8 cellular contexts compared by ENCODE assay signal in the genomic region with DNA sequence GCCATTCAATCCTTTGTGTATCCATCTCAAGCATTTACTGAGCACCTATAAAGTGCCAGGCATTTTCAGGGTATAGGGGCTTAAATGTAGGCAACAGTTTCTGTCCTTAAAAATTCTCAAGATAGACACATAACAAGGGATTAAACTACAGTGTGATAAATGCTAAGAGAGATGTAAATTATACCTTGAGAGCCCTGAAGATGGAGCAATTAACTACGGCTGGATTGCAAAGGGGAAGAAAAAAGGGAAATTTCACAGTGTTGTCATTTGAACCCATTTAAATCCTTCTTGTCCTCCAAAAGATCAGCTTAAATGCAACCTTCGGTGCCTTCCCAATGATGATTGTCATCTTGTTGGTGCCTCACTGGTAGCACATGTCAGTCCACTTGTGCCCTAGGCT. TPM values are rescaled to one million over a fixed set of nuclear protein-coding genes. Genes with fewer than 3 reads are reported as not detected.
DNase-seq lines count a peak whose midpoint lies in the region; ATAC-seq and TF ChIP-seq lines count a peak whose summit lies in the region.

No MANE protein-coding gene starts in this region.

- H3K9me3 ChIP-seq in PC-3 (ENCODE audit: low read length) (no peaks in the 10 kb centered on the region), esophagus muscularis mucosa (no peaks in the 10 kb centered on the region), thyroid gland (no peaks in the 10 kb centered on the region)

- TF ChIP-seq POLR2A in esophagus muscularis mucosa (IDR thresholded peaks at IDR 0.05; ENCODE audit: low read depth) (no peak), thyroid gland (IDR thresholded peaks at IDR 0.05) (no peak)

- no peaks in the 10 kb centered on the region for H3K9me3 Mint-ChIP-seq in T-helper 2 cell treated with Interferon-gamma antibody and Interleukin-4, amounts not matched to agents 5 μg/mL and 100 μg/mL, for 36 hours
- H3K9me3 Mint-ChIP-seq in stimulated activated naive B cell treated with anti-CD40 and anti-IgM and Interleukin-4, amounts not matched to agents 10 μg/mL and 1 μg/mL and 100 μg/mL, for 72 hours = no peaks in the 10 kb centered on the region

- no peak for TF ChIP-seq EP300 in esophagus muscularis mucosa (IDR thresholded peaks at IDR 0.05)

- H3K4me3 ChIP-seq in PC-3 (ENCODE audit: low read length) = peak overlapping the region; percentile 34; the same call in 1 of the 2 replicates
- peak overlapping the region; percentile 28 to 46 (median 34) for H3K4me3 ChIP-seq in esophagus muscularis mucosa
- H3K4me3 ChIP-seq in thyroid gland (replicated peaks in 1 of 3) = no peak overlapping the region

- CTCF ChIA-PET in PC-3 (lab: Charles Lee) = no interaction called here

- H3K9me2 ChIP-seq in PC-3 (replicated peaks; ENCODE audit: low read length) = no peaks in the 10 kb centered on the region

- H3K36me3 ChIP-seq in PC-3 (ENCODE audit: low read depth, low read length) (no peaks in the 10 kb centered on the region), esophagus muscularis mucosa (no peaks in the 10 kb centered on the region), thyroid gland (no peaks in the 10 kb centered on the region)

- H3K27ac ChIP-seq in PC-3 (ENCODE audit: low read length) (no peak overlapping the region), esophagus muscularis mucosa (replicated peaks in 1 of 4) (no peak overlapping the region), thyroid gland (no peak overlapping the region)

- H2AFZ ChIP-seq in PC-3 (ENCODE audit: low read length) = peak overlapping the region; percentile 14; the same call in 1 of the 2 replicates

- H3F3A ChIP-seq in PC-3 (ENCODE audit: low read length, unreplicated experiment) = peaks cover 6% of the 10 kb centered on the region

- no peaks in the 10 kb centered on the region for H3K79me2 ChIP-seq in PC-3 (ENCODE audit: low read length)

- peak overlapping the region; percentile 83 for H3K27ac Mint-ChIP-seq in T-helper 2 cell treated with Interferon-gamma antibody and Interleukin-4, amounts not matched to agents 5 μg/mL and 100 μg/mL, for 36 hours
- H3K27ac Mint-ChIP-seq in stimulated activated naive B cell treated with anti-CD40 and anti-IgM and Interleukin-4, amounts not matched to agents 10 μg/mL and 1 μg/mL and 100 μg/mL, for 72 hours = peak overlapping the region; percentile 92

- TF ChIP-seq CTCF in PC-3 (conservative IDR thresholded peaks at IDR 0.05; ENCODE audit: low read depth, low read length) (peak; percentile 34; the same call in 1 of the 2 replicates), esophagus muscularis mucosa (IDR thresholded peaks at IDR 0.05) (peak in 1 of 3 experiments; percentile 13), thyroid gland (IDR thresholded peaks at IDR 0.05) (no peak)

- peaks cover 52% of the 10 kb centered on the region for H3K4me1 Mint-ChIP-seq in T-helper 2 cell treated with Interferon-gamma antibody and Interleukin-4, amounts not matched to agents 5 μg/mL and 100 μg/mL, for 36 hours (ENCODE audit: low read depth)
- peaks cover 24 to 41% of the 10 kb centered on the region in 2 donors for H3K4me1 Mint-ChIP-seq in stimulated activated naive B cell treated with anti-CD40 and anti-IgM and Interleukin-4, amounts not matched to agents 10 μg/mL and 1 μg/mL and 100 μg/mL, for 72 hours

- peaks cover 28% of the 10 kb centered on the region for H3K4me1 ChIP-seq in PC-3 (ENCODE audit: insufficient read depth, low read length)
- H3K4me1 ChIP-seq in esophagus muscularis mucosa = peaks cover 13 to 41% (median 32%) of the 10 kb centered on the region in 4 donors
- peaks cover 4 to 10% of the 10 kb centered on the region in 2 donors for H3K4me1 ChIP-seq in thyroid gland

- no peaks in the 10 kb centered on the region for H3K27me3 ChIP-seq in PC-3 (ENCODE audit: low read length)
- H3K27me3 ChIP-seq in esophagus muscularis mucosa = no peaks in the 10 kb centered on the region
- no peaks in the 10 kb centered on the region for H3K27me3 ChIP-seq in thyroid gland

- peaks cover 4% of the 10 kb centered on the region for H3K27me3 Mint-ChIP-seq in T-helper 2 cell treated with Interferon-gamma antibody and Interleukin-4, amounts not matched to agents 5 μg/mL and 100 μg/mL, for 36 hours (ENCODE audit: low read depth)
- no peaks in the 10 kb centered on the region for H3K27me3 Mint-ChIP-seq in stimulated activated naive B cell treated with anti-CD40 and anti-IgM and Interleukin-4, amounts not matched to agents 10 μg/mL and 1 μg/mL and 100 μg/mL, for 72 hours

- peak overlapping the region; percentile 77 for H3K4me3 Mint-ChIP-seq in T-helper 2 cell treated with Interferon-gamma antibody and Interleukin-4, amounts not matched to agents 5 μg/mL and 100 μg/mL, for 36 hours
- peak overlapping the region; percentile 82 to 87 for H3K4me3 Mint-ChIP-seq in stimulated activated naive B cell treated with anti-CD40 and anti-IgM and Interleukin-4, amounts not matched to agents 10 μg/mL and 1 μg/mL and 100 μg/mL, for 72 hours

- no peaks in the 10 kb centered on the region for H4K20me1 ChIP-seq in PC-3 (ENCODE audit: low read length)

- no peak for DNase-seq in T-helper 2 cell treated with Interferon-gamma antibody and Interleukin-4, amounts not matched to agents 5 μg/mL and 100 μg/mL, for 36 hours (ENCODE audit: low spot score)
- DNase-seq in T-helper 2 cell (no peak), PC-3 (no peak), esophagus muscularis mucosa (ENCODE audit: extremely low spot score) (no peak), thyroid gland (no peak), NAMALWA (ENCODE audit: low spot score) (no peak)
- no peak for DNase-seq in stimulated activated naive B cell treated with anti-CD40 and anti-IgM and Interleukin-4, amounts not matched to agents 10 μg/mL and 1 μg/mL and 100 μg/mL, for 72 hours

- no peak overlapping the region for H3K9ac ChIP-seq in PC-3 (ENCODE audit: low read length)

- WGBS in esophagus muscularis mucosa = 60% methylated on average over 2 of the region's 2 CpGs
- WGBS in thyroid gland, 2 donors = 76 to 88% methylated on average over 2 of the region's 2 CpGs

- intact Hi-C loops in PC-3 (cut with micrococcal nuclease) = no loop called here
- intact Hi-C loops in esophagus muscularis mucosa (cut with DNase I) = no loop called here
- intact Hi-C loops in thyroid gland (cut with DNase I) = no loop called here

- ATAC-seq in PC-3 = no peak
- ATAC-seq in stimulated activated naive B cell treated with anti-CD40 and anti-IgM and Interleukin-4, amounts not matched to agents 10 μg/mL and 1 μg/mL and 100 μg/mL, for 72 hours (replicated peaks) = no peak
- no peak for ATAC-seq in HG03442 (IDR thresholded peaks at IDR 0.05; ENCODE audit: unreplicated experiment)

- POLR2A ChIA-PET in PC-3 (lab: Charles Lee; ENCODE audit: unreplicated experiment) = interaction anchor here (0.6 kb wide), 1 partner anchor 22 kb away, joined by 3 read pairs; no protein-coding TSS in a partner anchor

- peaks cover 5% of the 10 kb centered on the region for H3K36me3 Mint-ChIP-seq in T-helper 2 cell treated with Interferon-gamma antibody and Interleukin-4, amounts not matched to agents 5 μg/mL and 100 μg/mL, for 36 hours (ENCODE audit: low read depth)
- H3K36me3 Mint-ChIP-seq in stimulated activated naive B cell treated with anti-CD40 and anti-IgM and Interleukin-4, amounts not matched to agents 10 μg/mL and 1 μg/mL and 100 μg/mL, for 72 hours = no peaks in the 10 kb centered on the region

- H3K4me2 ChIP-seq in PC-3 (ENCODE audit: low read length) = peak overlapping the region; percentile 35

- no TSS peak for BruUV-seq in PC-3 (replicated peaks; lab: Mats Ljungman, UMichigan)

RNA-seq across cellular contexts. Expression of a gene that starts 11.5 kb away (rescaled TPM):
- total RNA-seq in PC-3 (2014; rRNA removed) (not detected in 2 replicates), esophagus muscularis mucosa (not detected), thyroid gland (not detected)

RNA-seq across cellular contexts. Expression of a gene that starts 16.3 kb away (rescaled TPM):
- total RNA-seq in PC-3 (2014; rRNA removed) (not detected in 2 replicates), esophagus muscularis mucosa (not detected), thyroid gland (not detected)

Comparison
In these comparisons a context has a peak if more than half of its experiments do, and no peak if none do; other contexts are left out.
1. H3K4me3 ChIP-seq: peak in PC-3 (single experiment) and esophagus muscularis mucosa (4 of 4); none in thyroid gland (0 of 3).